ENCODE assay signal across 11 cellular contexts in the genomic region with DNA sequence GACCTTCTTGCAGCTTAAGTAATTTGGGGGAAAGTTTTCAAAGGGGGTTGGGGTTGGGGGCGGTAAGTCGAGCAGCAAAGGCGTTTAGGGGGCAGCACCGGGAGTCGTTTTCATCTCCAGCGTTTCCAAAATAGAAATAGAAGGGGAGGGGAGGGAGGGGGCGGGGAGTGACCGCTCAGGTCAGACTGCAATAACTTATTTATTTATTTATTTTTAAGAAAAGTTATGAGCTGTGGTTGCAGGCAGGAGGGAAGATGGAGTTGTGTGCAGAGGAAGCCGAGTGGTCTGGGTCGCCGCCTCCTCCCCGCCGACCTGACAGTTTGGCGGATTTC. TPM values are rescaled to one million over a fixed set of nuclear protein-coding genes. Genes with fewer than 3 reads are reported as not detected.
A peak's percentile ranks its signal among the peaks of the same experiment; 100 is the strongest.
DNase-seq lines count a peak whose midpoint lies in the region; ATAC-seq and TF ChIP-seq lines count a peak whose summit lies in the region.
"Had no signal": no experiment of that assay in that cellular context is flagged by ENCODE, and none has a peak within 500 bp of the region (broad histone marks: within the 10 kb centered on the region; RNA-seq: fewer than 3 reads in every experiment).

No MANE protein-coding gene starts in this region.

- no peak overlapping the region for H2AFZ ChIP-seq in neural progenitor cell (replicated peaks)

- H3K4me1 ChIP-seq in esophagus (ENCODE audit: control insufficient read depth in 2 of 2, insufficient read depth in 2 of 2, low read length in 1 of 2) = peaks cover 4 to 12% of the 10 kb centered on the region in 2 donors
- peaks cover 59% of the 10 kb centered on the region for H3K4me1 ChIP-seq in neural progenitor cell

- H3K27ac ChIP-seq in esophagus (ENCODE audit: low read depth in 2 of 2, low read length in 1 of 2) (no peak overlapping the region), neural progenitor cell (no peak overlapping the region)

- no peak for ATAC-seq in activated T-cell treated with anti-CD3 and anti-CD28 coated beads, Interleukin-2, amount 50 U/mL, for 4 hours
- no peak for ATAC-seq in HG02884 (IDR thresholded peaks at IDR 0.05; ENCODE audit: unreplicated experiment)

- peak overlapping the region; percentile 96 for H3K4me2 ChIP-seq in neural progenitor cell

- H4K20me1 ChIP-seq in neural progenitor cell (ENCODE audit: low read depth) = peaks cover 27% of the 10 kb centered on the region

- H3K9me3 ChIP-seq in MG63 = no peaks in the 10 kb centered on the region; the same call in 1 of the 2 replicates
- no peaks in the 10 kb centered on the region for H3K9me3 ChIP-seq in esophagus (ENCODE audit: control insufficient read depth in 2 of 2, insufficient read depth in 1 of 2, low read depth in 1 of 2, low read length in 1 of 2)
- H3K9me3 ChIP-seq in neural progenitor cell (ENCODE audit: low read depth) = no peaks in the 10 kb centered on the region

- peaks cover 36% of the 10 kb centered on the region for H3K27me3 Mint-ChIP-seq in neural progenitor cell (ENCODE audit: insufficient read depth, low read depth)
- peaks cover 55% of the 10 kb centered on the region for H3K27me3 Mint-ChIP-seq in activated T-cell treated with anti-CD3 and anti-CD28 coated beads, Interleukin-2, amount 50 U/mL, for 4 hours (ENCODE audit: low read depth)
- H3K27me3 Mint-ChIP-seq in activated naive CD8-positive, alpha-beta T cell treated with anti-CD3 and anti-CD28 coated beads for 36 hours = peaks cover 79% of the 10 kb centered on the region

- H3K9me3 Mint-ChIP-seq in neural progenitor cell = peaks cover 3% of the 10 kb centered on the region
- H3K9me3 Mint-ChIP-seq in activated T-cell treated with anti-CD3 and anti-CD28 coated beads, Interleukin-2, amount 50 U/mL, for 4 hours = no peaks in the 10 kb centered on the region
- peaks cover 4% of the 10 kb centered on the region for H3K9me3 Mint-ChIP-seq in activated naive CD8-positive, alpha-beta T cell treated with anti-CD3 and anti-CD28 coated beads for 36 hours
- H3K9me3 Mint-ChIP-seq: activated CD4-positive, alpha-beta memory T cell treated with anti-CD3 and anti-CD28 coated beads for 36 hours had no signal

- peaks cover 10% of the 10 kb centered on the region for H3K36me3 Mint-ChIP-seq in neural progenitor cell
- H3K36me3 Mint-ChIP-seq in activated T-cell treated with anti-CD3 and anti-CD28 coated beads, Interleukin-2, amount 50 U/mL, for 4 hours (ENCODE audit: insufficient read depth) = no peaks in the 10 kb centered on the region
- peaks cover 3% of the 10 kb centered on the region for H3K36me3 Mint-ChIP-seq in activated naive CD8-positive, alpha-beta T cell treated with anti-CD3 and anti-CD28 coated beads for 36 hours

- CTCF ChIA-PET in AG04449 (lab: Yijun Ruan, JAX) = interaction anchor here (1.3 to 3.4 kb wide), 6 partner anchors 14 to 1355 kb away, joined by 3 to 13 read pairs (median 7); no protein-coding TSS in a partner anchor

- POLR2A ChIA-PET in AG04449 (lab: Yijun Ruan, JAX) = no interaction called here

- H3K36me3 ChIP-seq in MG63 = peaks cover 9% of the 10 kb centered on the region
- H3K36me3 ChIP-seq in esophagus (ENCODE audit: control insufficient read depth in 2 of 2, insufficient read depth in 2 of 2, low read length in 1 of 2) = peaks cover 3 to 10% of the 10 kb centered on the region in 2 donors
- peaks cover 9% of the 10 kb centered on the region for H3K36me3 ChIP-seq in neural progenitor cell

- H3K9ac ChIP-seq in neural progenitor cell = no peak overlapping the region

- peaks cover 5% of the 10 kb centered on the region for H3K27me3 ChIP-seq in MG63
- peaks cover 0 to 8% of the 10 kb centered on the region in 2 donors for H3K27me3 ChIP-seq in esophagus (ENCODE audit: control insufficient read depth in 1 of 2, insufficient read depth in 2 of 2, low read length in 2 of 2)
- H3K27me3 ChIP-seq in neural progenitor cell = peaks cover 32% of the 10 kb centered on the region

- H3F3A ChIP-seq in neural progenitor cell (ENCODE audit: low read depth) = peaks cover 28% of the 10 kb centered on the region

- WGBS in esophagus, 2 donors = 2 to 4% methylated on average over 14 of the region's 14 CpGs

- H3K4me3 ChIP-seq in AG04449 (ENCODE audit: low read depth, low read length) (peak overlapping the region; percentile 65), MG63 (peak overlapping the region; percentile 69), esophagus (ENCODE audit: low read depth in 1 of 2, low read length in 2 of 2) (peak overlapping the region; percentile 46 to 70), neural progenitor cell (peak overlapping the region; percentile 87)

- H3K4me1 Mint-ChIP-seq in neural progenitor cell = peaks cover 53% of the 10 kb centered on the region
- peaks cover 2% of the 10 kb centered on the region for H3K4me1 Mint-ChIP-seq in activated T-cell treated with anti-CD3 and anti-CD28 coated beads, Interleukin-2, amount 50 U/mL, for 4 hours (ENCODE audit: low read depth)
- H3K4me1 Mint-ChIP-seq in activated naive CD8-positive, alpha-beta T cell treated with anti-CD3 and anti-CD28 coated beads for 36 hours = peaks cover 6% of the 10 kb centered on the region

- peak overlapping the region; percentile 100 for H3K4me3 Mint-ChIP-seq in neural progenitor cell
- H3K4me3 Mint-ChIP-seq in activated T-cell treated with anti-CD3 and anti-CD28 coated beads, Interleukin-2, amount 50 U/mL, for 4 hours = no peak overlapping the region
- no peak overlapping the region for H3K4me3 Mint-ChIP-seq in activated naive CD8-positive, alpha-beta T cell treated with anti-CD3 and anti-CD28 coated beads for 36 hours
- H3K4me3 Mint-ChIP-seq: activated CD4-positive, alpha-beta memory T cell treated with anti-CD3 and anti-CD28 coated beads for 36 hours had no signal

- no peak for TF ChIP-seq CTCF in AG04449 (IDR thresholded peaks at IDR 0.05; ENCODE audit: insufficient read depth, low read length, missing control alignments)
- TF ChIP-seq CTCF in neural progenitor cell (IDR thresholded peaks at IDR 0.05) = no peak

- H3K27ac Mint-ChIP-seq in neural progenitor cell = no peak overlapping the region
- no peak overlapping the region for H3K27ac Mint-ChIP-seq in activated naive CD8-positive, alpha-beta T cell treated with anti-CD3 and anti-CD28 coated beads for 36 hours

- DNase-seq in AG04449 (ENCODE audit: low read depth, low spot score) (no peak), MG63 (no peak), neural progenitor cell (ENCODE audit: low spot score) (no peak), EL (no peak)
- DNase-seq in activated T-cell treated with anti-CD3 and anti-CD28 coated beads, Interleukin-2, amount 50 U/mL, for 4 hours = no peak
- no peak for DNase-seq in activated naive CD8-positive, alpha-beta T cell treated with anti-CD3 and anti-CD28 coated beads for 36 hours
- DNase-seq: activated CD4-positive, alpha-beta memory T cell treated with anti-CD3 and anti-CD28 coated beads for 36 hours; effector memory CD4-positive, alpha-beta T cell had no signal

- peaks cover 36% of the 10 kb centered on the region for H3K79me2 ChIP-seq in neural progenitor cell (ENCODE audit: low read depth)

RNA-seq across cellular contexts. Expression of a gene that starts 1.5 kb away (rescaled TPM):
- total RNA-seq in MG63 (2014; rRNA removed; shearing (Covaris generic); ENCODE audit: low replicate concordance) = 0.82 and 3.0 TPM in 2 replicates
- polyA plus RNA-seq in esophagus = 10 to 100 TPM in 1 of 2 donors, 1 to 10 TPM in 1; 3.7 to 11.4 TPM
- 10.6 and 12.7 TPM in 2 replicates for total RNA-seq in neural progenitor cell (ENCODE audit: low replicate concordance)
- total RNA-seq in activated T-cell treated with anti-CD3 and anti-CD28 coated beads, Interleukin-2, amount 50 U/mL, for 4 hours = under 1 TPM; 0.08 to 0.16 (median 0.15) TPM
- total RNA-seq in activated naive CD8-positive, alpha-beta T cell treated with anti-CD3 and anti-CD28 coated beads for 36 hours = not detected
- total RNA-seq: activated CD4-positive, alpha-beta memory T cell treated with anti-CD3 and anti-CD28 coated beads for 36 hours; pulmonary artery endothelial cell had no signal
